In the genomic region with DNA sequence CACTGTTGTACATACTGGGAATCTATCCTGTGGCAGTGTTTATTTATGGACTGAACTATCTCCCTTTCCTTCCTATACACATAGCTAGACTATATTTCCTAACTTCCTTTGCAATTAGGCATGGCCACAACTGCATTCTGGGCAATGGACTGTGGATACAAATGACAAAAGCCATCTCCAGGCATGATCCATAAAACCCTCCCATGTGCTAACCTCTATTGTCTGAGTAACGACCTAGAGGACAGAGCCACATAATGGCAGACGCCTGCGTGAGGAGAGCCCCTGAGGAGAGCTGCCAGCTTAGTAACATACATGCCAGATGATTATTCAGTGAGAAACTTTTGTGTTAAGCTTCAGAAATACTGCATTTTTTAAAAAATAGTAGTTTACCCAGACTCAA, we compare ENCODE assay signal across 23 cellular contexts.
"Had no signal": no experiment of that assay in that cellular context is flagged by ENCODE, and none has a peak within 500 bp of the region (broad histone marks: within the 10 kb centered on the region; RNA-seq: fewer than 3 reads in every experiment).

No MANE protein-coding gene starts in this region.

- H3K36me3 Mint-ChIP-seq: activated naive CD4-positive, alpha-beta T cell treated with anti-CD3 and anti-CD28 coated beads, Interleukin-2, amount 50 U/mL, for 72 hours had no signal

- H3K9me3 Mint-ChIP-seq: activated naive CD8-positive, alpha-beta T cell treated with anti-CD3 and anti-CD28 coated beads, Interleukin-2, amount 50 U/mL, for 24 hours; T-helper 1 cell treated with Interleukin-12 subunit alpha and Interleukin-12 subunit beta and Interleukin-4 antibody, amounts not matched to agents 30 μg/mL and 1 μg/mL, for 36 hours had no signal

- H3K4me3 Mint-ChIP-seq: activated CD8-positive, alpha-beta T cell treated with anti-CD3 and anti-CD28 coated beads, Interleukin-2, amount 10 ng/mL, durations not matched to agents 7 days and 5 days; activated naive CD8-positive, alpha-beta T cell treated with anti-CD3 and anti-CD28 coated beads, Interleukin-2, amount 50 U/mL, for 24 hours; T-helper 1 cell treated with Interleukin-12 subunit alpha and Interleukin-12 subunit beta and Interleukin-4 antibody, amounts not matched to agents 30 μg/mL and 1 μg/mL, for 36 hours had no signal

- H3K27me3 Mint-ChIP-seq: activated naive CD8-positive, alpha-beta T cell treated with anti-CD3 and anti-CD28 coated beads, Interleukin-2, amount 50 U/mL, for 24 hours had no signal

- H3K4me1 Mint-ChIP-seq: activated naive CD8-positive, alpha-beta T cell treated with anti-CD3 and anti-CD28 coated beads, Interleukin-2, amount 50 U/mL, for 24 hours had no signal

- ATAC-seq: activated CD8-positive, alpha-beta T cell treated with anti-CD3 and anti-CD28 coated beads, Interleukin-2, amount 10 ng/mL, durations not matched to agents 7 days and 5 days; activated naive CD8-positive, alpha-beta T cell treated with anti-CD3 and anti-CD28 coated beads, Interleukin-2, amount 50 U/mL, for 24 hours had no signal

- DNase-seq: activated CD4-positive, alpha-beta T cell treated with anti-CD3 and anti-CD28 coated beads for 48 hours; activated CD4-positive, alpha-beta T cell treated with anti-CD3 and anti-CD28 coated beads, Interleukin-2, amount 50 U/mL, for 4 hours; activated CD4-positive, CD25-positive, alpha-beta regulatory T cell treated with anti-CD3 and anti-CD28 coated beads, Interleukin-2, amount 50 U/mL, for 72 hours; activated CD8-positive, alpha-beta memory T cell treated with anti-CD3 and anti-CD28 coated beads, Interleukin-2, amount 50 U/mL, for 48 hours; activated CD8-positive, alpha-beta T cell treated with anti-CD3 and anti-CD28 coated beads, Interleukin-2, amount 10 ng/mL, durations not matched to agents 7 days and 5 days; activated effector memory CD4-positive, alpha-beta T cell treated with anti-CD3 and anti-CD28 coated beads, Interleukin-2, amount 50 U/mL, for 16 hours; activated naive CD4-positive, alpha-beta T cell treated with Interleukin-2 at 50 U/mL for 16 hours; activated naive CD8-positive, alpha-beta T cell treated with anti-CD3 and anti-CD28 coated beads, Interleukin-2, amount 50 U/mL, for 24 hours; activated T-cell treated with anti-CD3 and anti-CD28 coated beads, Interleukin-2, amount 50 U/mL, for 1 hour; amniotic stem cell; cerebellar nuclear complex; KG1; NCI-H1048; NCI-H1694 treated with DMSO at 0.1 percent for 48 hours; NCI-H2081; NCI-H2171; NCI-H2227 treated with DMSO at 0.1 percent for 48 hours; NCI-H446 treated with DMSO at 0.1 percent for 48 hours; NCI-H524 treated with DMSO at 0.1 percent for 48 hours; PC-9; SHP77 treated with DMSO at 0.1 percent for 48 hours had no signal

- H3K27ac Mint-ChIP-seq: activated CD8-positive, alpha-beta T cell treated with anti-CD3 and anti-CD28 coated beads, Interleukin-2, amount 10 ng/mL, durations not matched to agents 7 days and 5 days; activated naive CD4-positive, alpha-beta T cell treated with anti-CD3 and anti-CD28 coated beads, Interleukin-2, amount 50 U/mL, for 72 hours; activated naive CD8-positive, alpha-beta T cell treated with anti-CD3 and anti-CD28 coated beads, Interleukin-2, amount 50 U/mL, for 24 hours; T-helper 1 cell treated with Interleukin-12 subunit alpha and Interleukin-12 subunit beta and Interleukin-4 antibody, amounts not matched to agents 30 μg/mL and 1 μg/mL, for 36 hours had no signal

- H3K4me2 ChIP-seq: PC-9 had no signal

- H3K27ac ChIP-seq: PC-9 had no signal

- H2AFZ ChIP-seq: PC-9 had no signal

- H3K4me3 ChIP-seq: PC-9 had no signal
